ENCODE assay signal across 8 cellular contexts in genomic region chr11:8033312-8033715, GRCh38. TPM values are rescaled to one million over a fixed set of nuclear protein-coding genes. Genes with fewer than 3 reads are reported as not detected.
DNase-seq lines count a peak whose midpoint lies in the region; ATAC-seq and TF ChIP-seq lines count a peak whose summit lies in the region.

No MANE protein-coding gene starts in this region.

- no peaks in the 10 kb centered on the region for H3K9me3 ChIP-seq in heart left ventricle

- H3K27ac Mint-ChIP-seq in activated naive CD8-positive, alpha-beta T cell treated with anti-CD3 and anti-CD28 coated beads, Interleukin-2, amount 50 U/mL, for 24 hours, result no peak overlapping the region

- peak; percentile 34 for DNase-seq in DMS114 treated with DMSO at 0.1 percent for 48 hours (lab: John Stamatoyannopoulos, UW; ENCODE audit: unreplicated experiment)
- peak; percentile 77 for DNase-seq in M059J (ENCODE audit: low read depth)
- peak; percentile 58 for DNase-seq in activated naive CD8-positive, alpha-beta T cell treated with anti-CD3 and anti-CD28 coated beads, Interleukin-2, amount 50 U/mL, for 24 hours
- DNase-seq in heart left ventricle, result peak; percentile 81 to 89 (median 84)
- DNase-seq in putamen (ENCODE audit: low spot score), result peak; percentile 48

- peaks cover 4% of the 10 kb centered on the region for H3K4me1 Mint-ChIP-seq in activated naive CD8-positive, alpha-beta T cell treated with anti-CD3 and anti-CD28 coated beads, Interleukin-2, amount 50 U/mL, for 24 hours

- peak; percentile 74 to 94 (median 90) for TF ChIP-seq CTCF in heart left ventricle (IDR thresholded peaks at IDR 0.05)

- no peak overlapping the region for H3K4me3 Mint-ChIP-seq in activated naive CD8-positive, alpha-beta T cell treated with anti-CD3 and anti-CD28 coated beads, Interleukin-2, amount 50 U/mL, for 24 hours

- peak overlapping the region in 1 of 12 donors; percentile 75 for H3K27ac ChIP-seq in heart left ventricle

- peaks cover 0 to 3% (median 0%) of the 10 kb centered on the region in 9 donors for H3K27me3 ChIP-seq in heart left ventricle

- 16 to 26% (median 22%) methylated on average over 9 of the region's 9 CpGs for WGBS in heart left ventricle, 4 donors

- no peak for TF ChIP-seq POLR2A in heart left ventricle (IDR thresholded peaks at IDR 0.05)

- H3K9me3 Mint-ChIP-seq in activated naive CD8-positive, alpha-beta T cell treated with anti-CD3 and anti-CD28 coated beads, Interleukin-2, amount 50 U/mL, for 24 hours, result no peaks in the 10 kb centered on the region

- no peaks in the 10 kb centered on the region for H3K36me3 ChIP-seq in heart left ventricle

- peak; percentile 67 for ATAC-seq in GM21717 (IDR thresholded peaks at IDR 0.05; ENCODE audit: unreplicated experiment)
- peak; percentile 90 for ATAC-seq in SK-N-SH treated with all-trans-retinoic acid at 6 μM for 48 hours
- peak; percentile 63 for ATAC-seq in activated naive CD8-positive, alpha-beta T cell treated with anti-CD3 and anti-CD28 coated beads, Interleukin-2, amount 50 U/mL, for 24 hours
- peak; percentile 27 to 70 (median 61) for ATAC-seq in heart left ventricle
- no peak for ATAC-seq in HG03135 (IDR thresholded peaks at IDR 0.05; ENCODE audit: unreplicated experiment)

- H3K27me3 Mint-ChIP-seq in activated naive CD8-positive, alpha-beta T cell treated with anti-CD3 and anti-CD28 coated beads, Interleukin-2, amount 50 U/mL, for 24 hours, result peaks cover 22% of the 10 kb centered on the region

- H3K4me3 ChIP-seq in heart left ventricle, result no peak overlapping the region

- peaks cover 0 to 43% (median 14%) of the 10 kb centered on the region in 12 donors for H3K4me1 ChIP-seq in heart left ventricle

- intact Hi-C loops in heart left ventricle (cut with DNase I), result loop anchor here (1.0 to 10.0 kb wide), 12 partner anchors 34 to 66 kb away; no protein-coding TSS in a partner anchor

- no peaks in the 10 kb centered on the region for H3K36me3 Mint-ChIP-seq in activated naive CD8-positive, alpha-beta T cell treated with anti-CD3 and anti-CD28 coated beads, Interleukin-2, amount 50 U/mL, for 24 hours (ENCODE audit: low read depth)

TF ChIP-seq in SK-N-SH treated with all-trans-retinoic acid at 6 μM for 48 hours, 23 proteins besides CTCF, POLR2A, EP300 and RAD21:
- TF ChIP-seq CSDC2 (CRISPR knock-in tag; IDR thresholded peaks at IDR 0.05), result no peak
- 0 out of 2 replicates have a peak, but pooled peaks have one; percentile 37 for TF ChIP-seq TSHZ2 (CRISPR knock-in tag; IDR thresholded peaks at IDR 0.05)
- TF ChIP-seq ZFP3 (CRISPR knock-in tag; IDR thresholded peaks at IDR 0.05), result no peak

RNA-seq across cellular contexts. Expression of gene EIF3F, which starts 46.2 kb away (rescaled TPM):
- 288 and 321 TPM in 2 replicates for total RNA-seq in M059J (2014; rRNA removed; shearing (Covaris generic))
- 100 to 1,000 TPM; 134 to 181 (median 147) TPM for total RNA-seq in heart left ventricle
- 100 to 1,000 TPM; 103 to 434 TPM for polyA plus RNA-seq in heart left ventricle

RNA-seq across cellular contexts. Expression of gene TUB, which starts 47.7 kb away (rescaled TPM):
- 1.1 and 3.0 TPM in 2 replicates for total RNA-seq in M059J (2014; rRNA removed; shearing (Covaris generic))
- total RNA-seq in heart left ventricle, result 10 to 100 TPM; 11.7 to 38.8 (median 18.9) TPM
- polyA plus RNA-seq in heart left ventricle, result 1 to 10 TPM; 4.7 to 5.7 TPM

Comparison
In these comparisons a context has a peak if more than half of its experiments do, and no peak if none do; other contexts are left out.
1. DNase-seq: peak in every context shown above with its lines; median percentile 84 in heart left ventricle; 77 in M059J; 58 in activated naive CD8-positive, alpha-beta T cell treated with anti-CD3 and anti-CD28 coated beads, Interleukin-2, amount 50 U/mL, for 24 hours; 48 in putamen; 34 in DMS114 treated with DMSO at 0.1 percent for 48 hours.